In genomic region chrX:65581661-65582339, GRCh38 we compare ENCODE assay signal across 8 cellular contexts. TPM values are rescaled to one million over a fixed set of nuclear protein-coding genes. Genes with fewer than 3 reads are reported as not detected.
A peak's percentile ranks its signal among the peaks of the same experiment; 100 is the strongest.
DNase-seq lines count a peak whose midpoint lies in the region; ATAC-seq and TF ChIP-seq lines count a peak whose summit lies in the region.

No MANE protein-coding gene starts in this region.

- no peak overlapping the region for H3K4me3 ChIP-seq in IMR-90 (ENCODE audit: insufficient read depth, low read depth, low read length)
- H3K4me3 ChIP-seq in trophoblast cell (ENCODE audit: low read depth, low read length), result no peak overlapping the region

- H3K79me2 ChIP-seq in trophoblast cell (ENCODE audit: control insufficient read depth, insufficient read depth, low read length, poor library complexity), result no peaks in the 10 kb centered on the region

- dilution Hi-C loops in IMR-90 (cut with HindIII; ENCODE audit: low sequenced_read_pairs, unreplicated experiment), result no loop called here

- H3K27me3 ChIP-seq in IMR-90 (ENCODE audit: control insufficient read depth, insufficient read depth, low read length) (peaks cover 4% of the 10 kb centered on the region), trophoblast cell (ENCODE audit: insufficient read depth, low read length) (no peaks in the 10 kb centered on the region)

- no peak overlapping the region for H4K91ac ChIP-seq in IMR-90 (ENCODE audit: insufficient read depth, low read depth, low read length)
- no peak overlapping the region for H4K91ac ChIP-seq in trophoblast cell (ENCODE audit: low read depth, low read length)

- no TSS peak for BruUV-seq in IMR-90 (replicated peaks; lab: Mats Ljungman, UMichigan)

- peak overlapping the region; percentile 31 for H2AK9ac ChIP-seq in IMR-90 (replicated peaks; ENCODE audit: low read depth, low read length, poor library complexity)

- H2BK120ac ChIP-seq in IMR-90 (ENCODE audit: low read depth, low read length), result no peak overlapping the region
- H2BK120ac ChIP-seq in trophoblast cell (ENCODE audit: insufficient read depth, low read length, poor library complexity), result no peak overlapping the region

- no peak overlapping the region for H2BK20ac ChIP-seq in IMR-90 (ENCODE audit: low read depth, low read length)

- 39% methylated on average over 3 of the region's 12 CpGs; no CpG with 5 or more reads in 1 of the 2 experiments for WGBS in IMR-90 (ENCODE audit: extremely low coverage in 2 of 2, insufficient read length in 1 of 2), 2 experiments
- WGBS in trophoblast cell (ENCODE audit: extremely low coverage, insufficient coverage, insufficient read length), result no CpG with 5 or more reads among the region's 12 CpGs

- TF ChIP-seq RAD21 in IMR-90 (IDR thresholded peaks at IDR 0.05; ENCODE audit: low read length), result peak; percentile 94

- TF ChIP-seq CTCF in IMR-90 (conservative IDR thresholded peaks at IDR 0.05; ENCODE audit: low read depth, low read length) (peak; percentile 89), RWPE1 (conservative IDR thresholded peaks at IDR 0.05; ENCODE audit: low read depth) (peak; percentile 55)

- no peak overlapping the region for H3K27ac Mint-ChIP-seq in activated naive CD4-positive, alpha-beta T cell treated with anti-CD3 and anti-CD28 coated beads for 36 hours

- H3K4ac ChIP-seq in IMR-90 (ENCODE audit: low read depth, low read length), result no peak overlapping the region
- no peak overlapping the region for H3K4ac ChIP-seq in trophoblast cell (ENCODE audit: low read depth, low read length)

- H3K79me1 ChIP-seq in IMR-90 (ENCODE audit: low read depth in 1 of 2, low read length in 2 of 2) (no peaks in the 10 kb centered on the region), trophoblast cell (ENCODE audit: low read length) (no peaks in the 10 kb centered on the region)

- H3K9me3 ChIP-seq in IMR-90 (ENCODE audit: control insufficient read depth, insufficient read depth, low read length) (no peaks in the 10 kb centered on the region), trophoblast cell (ENCODE audit: insufficient read depth, low read depth, low read length) (no peaks in the 10 kb centered on the region)

- no peaks in the 10 kb centered on the region for H3K9me1 ChIP-seq in IMR-90 (ENCODE audit: insufficient read depth, low read length)

- POLR2A ChIA-PET in IMR-90 (lab: Charles Lee; ENCODE audit: unreplicated experiment), result no interaction called here
- POLR2A ChIA-PET in RWPE1 (lab: Yijun Ruan, JAX; ENCODE audit: low non-redundant PET), result no interaction called here

- ATAC-seq in GM21717 (IDR thresholded peaks at IDR 0.05; ENCODE audit: unreplicated experiment), result peak; percentile 83
- peak; percentile 93 for ATAC-seq in IMR-90 (ENCODE audit: low read depth)
- ATAC-seq in HG03439 (IDR thresholded peaks at IDR 0.05; ENCODE audit: unreplicated experiment), result no peak

- no peak overlapping the region for H3K23ac ChIP-seq in IMR-90 (ENCODE audit: low read depth, low read length)
- H3K23ac ChIP-seq in trophoblast cell (ENCODE audit: low read length), result no peak overlapping the region

- H4K8ac ChIP-seq in IMR-90 (ENCODE audit: low read depth in 2 of 2, low read length in 2 of 2), result no peak overlapping the region
- H4K8ac ChIP-seq in trophoblast cell (ENCODE audit: low read depth, low read length), result peak overlapping the region; percentile 65

- no peaks in the 10 kb centered on the region for H3K36me3 Mint-ChIP-seq in activated naive CD4-positive, alpha-beta T cell treated with anti-CD3 and anti-CD28 coated beads for 36 hours (ENCODE audit: low read depth)

- H3K14ac ChIP-seq in IMR-90 (replicated peaks; ENCODE audit: low read depth, low read length) (no peak overlapping the region), trophoblast cell (ENCODE audit: low read length) (no peak overlapping the region)

- H3K4me3 Mint-ChIP-seq in activated naive CD4-positive, alpha-beta T cell treated with anti-CD3 and anti-CD28 coated beads for 36 hours, result no peak overlapping the region

- H2BK15ac ChIP-seq in IMR-90 (ENCODE audit: low read depth, low read length), result no peak overlapping the region

- H3K4me2 ChIP-seq in IMR-90 (ENCODE audit: low read depth, low read length), result no peak overlapping the region
- no peak overlapping the region for H3K4me2 ChIP-seq in trophoblast cell (ENCODE audit: low read length)

- CTCF ChIA-PET in IMR-90 (lab: Yijun Ruan, JAX), result interaction anchor here (0.7 to 1.2 kb wide), 3 partner anchors 406 to 1149 kb away, joined by 3 to 4 read pairs (median 3); no protein-coding TSS in a partner anchor
- CTCF ChIA-PET in RWPE1 (lab: Yijun Ruan, JAX), result no interaction called here
- CTCF ChIA-PET in activated naive CD4-positive, alpha-beta T cell treated with anti-CD3 and anti-CD28 coated beads for 36 hours (lab: Charles Lee), result interaction anchor here (0.6 to 1.7 kb wide), 9 partner anchors 54 to 1151 kb away, joined by 3 to 7 read pairs (median 3); no protein-coding TSS in a partner anchor

- H4K20me1 ChIP-seq in IMR-90 (ENCODE audit: insufficient read depth, low read length), result no peaks in the 10 kb centered on the region

- H4K5ac ChIP-seq in IMR-90 (ENCODE audit: low read depth, low read length), result no peak overlapping the region

- H4K12ac ChIP-seq in trophoblast cell (ENCODE audit: low read depth, low read length), result peak overlapping the region; percentile 43

- peaks cover 6% of the 10 kb centered on the region for H3K4me1 Mint-ChIP-seq in activated naive CD4-positive, alpha-beta T cell treated with anti-CD3 and anti-CD28 coated beads for 36 hours (ENCODE audit: low read depth)

- no peak overlapping the region for H2AK5ac ChIP-seq in IMR-90 (ENCODE audit: low read depth, low read length)
- no peak overlapping the region for H2AK5ac ChIP-seq in trophoblast cell (ENCODE audit: low read length)

- in situ Hi-C loops in IMR-90 (cut with MboI; ENCODE audit: low sequenced_read_pairs), result loop anchor here (5.0 to 10.0 kb wide), 2 partner anchors 411 to 1143 kb away; no protein-coding TSS in a partner anchor

- H3K56ac ChIP-seq in IMR-90 (ENCODE audit: extremely low read depth, insufficient read depth, low read length), result no peak overlapping the region

- H3K27ac ChIP-seq in IMR-90 (ENCODE audit: insufficient read depth, low read length) (no peak overlapping the region), RWPE1 (no peak overlapping the region), trophoblast cell (ENCODE audit: low read depth, low read length) (no peak overlapping the region)

- H3K36me3 ChIP-seq in IMR-90 (ENCODE audit: control insufficient read depth, insufficient read depth, low read length), result no peaks in the 10 kb centered on the region
- no peaks in the 10 kb centered on the region for H3K36me3 ChIP-seq in trophoblast cell (ENCODE audit: control insufficient read depth in 1 of 2, insufficient read depth in 2 of 2, low read length in 2 of 2)

- DNase-seq in GF-D8 (lab: John Stamatoyannopoulos, UW) (peak; percentile 2), IMR-90 (peak; percentile 61), RWPE1 (ENCODE audit: low spot score) (peak; percentile 51), germinal center (ENCODE audit: low spot score) (peak; percentile 42), trophoblast cell (peak; percentile 36 to 79)
- DNase-seq in activated naive CD4-positive, alpha-beta T cell treated with anti-CD3 and anti-CD28 coated beads for 36 hours, result peak; percentile 69

- no peaks in the 10 kb centered on the region for H3K9me3 Mint-ChIP-seq in activated naive CD4-positive, alpha-beta T cell treated with anti-CD3 and anti-CD28 coated beads for 36 hours

- peak overlapping the region; percentile 75 for H2AFZ ChIP-seq in IMR-90 (replicated peaks; ENCODE audit: low read length, poor library complexity)
- peak overlapping the region; percentile 83 for H2AFZ ChIP-seq in trophoblast cell (ENCODE audit: insufficient read depth, low read length, poor library complexity)

- no peaks in the 10 kb centered on the region for H3K27me3 Mint-ChIP-seq in activated naive CD4-positive, alpha-beta T cell treated with anti-CD3 and anti-CD28 coated beads for 36 hours (ENCODE audit: low read depth)

- H2BK12ac ChIP-seq in trophoblast cell (ENCODE audit: low read length), result peak overlapping the region; percentile 40

- intact Hi-C loops in IMR-90 (cut with micrococcal nuclease), result loop anchor here (1.0 kb wide), 1 partner anchor 405 kb away; no protein-coding TSS in a partner anchor
- intact Hi-C loops in activated naive CD4-positive, alpha-beta T cell treated with anti-CD3 and anti-CD28 coated beads for 36 hours (cut with micrococcal nuclease), result loop anchor here (1.0 kb wide), 5 partner anchors 405 to 1148 kb away; no protein-coding TSS in a partner anchor

- H3K9ac ChIP-seq in IMR-90 (ENCODE audit: low read depth, low read length) (no peak overlapping the region), trophoblast cell (ENCODE audit: low read length) (no peak overlapping the region)

- TF ChIP-seq POLR2A in IMR-90 (IDR thresholded peaks at IDR 0.05; ENCODE audit: low read depth, low read length), result no peak

- no peak overlapping the region for H2BK5ac ChIP-seq in IMR-90 (ENCODE audit: low read depth, low read length, poor library complexity, severe bottlenecking)
- H2BK5ac ChIP-seq in trophoblast cell (ENCODE audit: low read depth, low read length, poor library complexity), result no peak overlapping the region

- no peak overlapping the region for H3K18ac ChIP-seq in IMR-90 (ENCODE audit: low read depth, low read length)
- no peak overlapping the region for H3K18ac ChIP-seq in trophoblast cell (ENCODE audit: low read length)

- H3K4me1 ChIP-seq in IMR-90 (ENCODE audit: control insufficient read depth, insufficient read depth, low read length) (no peaks in the 10 kb centered on the region), trophoblast cell (ENCODE audit: control insufficient read depth in 1 of 2, insufficient read depth in 2 of 2, low read length in 2 of 2) (no peaks in the 10 kb centered on the region)

TF ChIP-seq in IMR-90, 13 proteins besides CTCF, POLR2A, EP300 and RAD21:
- no peak for TF ChIP-seq MAZ (IDR thresholded peaks at IDR 0.05; ENCODE audit: borderline replicate concordance, low read depth, low read length)
- TF ChIP-seq SMC3 (IDR thresholded peaks at IDR 0.05; ENCODE audit: low read depth, low read length), result peak; percentile 88

RNA-seq across cellular contexts. Expression of gene LAS1L, which starts 47.2 kb away (rescaled TPM):
- 22.8 and 27.5 TPM in 2 replicates for total RNA-seq in IMR-90 (2012; rRNA removed)
- polyA plus RNA-seq in IMR-90 (2012; rRNA removed), result 28.2 and 29.2 TPM in 2 replicates
- polyA plus RNA-seq in IMR-90 (2012; cell fraction: cytosol; rRNA removed), result 13.5 and 18.0 TPM in 2 replicates
- 26.5 and 54.3 TPM in 2 replicates for polyA plus RNA-seq in IMR-90 (2012; cell fraction: nucleus; rRNA removed; ENCODE audit: low replicate concordance)
- 10 to 100 TPM; 60.4 to 61.1 TPM for total RNA-seq in activated naive CD4-positive, alpha-beta T cell treated with anti-CD3 and anti-CD28 coated beads for 36 hours
- polyA plus RNA-seq in trophoblast cell (2013), result 16.8 and 17.1 TPM in 2 replicates

Comparison
In these comparisons a context has a peak if more than half of its experiments do, and no peak if none do; other contexts are left out.
1. DNase-seq: peak in every context shown above with its lines; median percentile 69 in activated naive CD4-positive, alpha-beta T cell treated with anti-CD3 and anti-CD28 coated beads for 36 hours; 61 in IMR-90; 58 in trophoblast cell; 51 in RWPE1; 42 in germinal center; 2 in GF-D8.